14 cellular contexts compared by ENCODE assay signal in the genomic region with DNA sequence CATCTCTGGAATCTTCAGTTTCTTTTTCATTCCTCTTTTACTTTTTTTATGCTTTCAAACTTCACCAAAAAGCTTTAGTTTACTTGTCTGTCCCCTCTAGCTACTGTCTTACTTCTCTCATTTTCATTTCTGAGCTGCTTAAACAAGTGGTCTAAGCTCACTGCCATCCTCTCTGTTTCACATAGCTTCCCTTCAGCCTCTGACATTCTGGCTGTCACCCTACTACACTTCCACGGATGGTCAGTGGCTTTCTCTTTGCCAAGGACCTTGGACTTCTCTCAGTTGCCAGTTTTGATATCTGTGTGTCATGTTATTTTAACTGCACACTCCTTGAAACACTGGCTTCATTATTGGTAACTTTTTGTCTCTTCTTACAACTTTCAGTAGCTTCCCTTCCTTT.
DNase-seq lines count a peak whose midpoint lies in the region; ATAC-seq and TF ChIP-seq lines count a peak whose summit lies in the region.
"Had no signal": no experiment of that assay in that cellular context is flagged by ENCODE, and none has a peak within 500 bp of the region (broad histone marks: within the 10 kb centered on the region; RNA-seq: fewer than 3 reads in every experiment).

No MANE protein-coding gene starts in this region.

- H3K4me1 ChIP-seq in CD8-positive, alpha-beta T cell (ENCODE audit: insufficient read depth, low read length), result no peaks in the 10 kb centered on the region
- H3K4me1 ChIP-seq in mucosa of descending colon (ENCODE audit: low read depth) (peaks cover 7% of the 10 kb centered on the region), ovary (ENCODE audit: insufficient read depth) (no peaks in the 10 kb centered on the region)
- H3K4me1 ChIP-seq: testis had no signal

- no peaks in the 10 kb centered on the region for H3K27me3 Mint-ChIP-seq in CD8-positive, alpha-beta T cell (ENCODE audit: low read depth)
- H3K27me3 Mint-ChIP-seq in dendritic cell treated with granulocyte-macrophage colony-stimulating factor and Interleukin-4, amounts not matched to agents 40 ng/mL and 50 ng/mL, for 4 days, result no peaks in the 10 kb centered on the region
- H3K27me3 Mint-ChIP-seq: effector memory CD8-positive, alpha-beta T cell had no signal

- H3K36me3 Mint-ChIP-seq in CD8-positive, alpha-beta T cell, result peaks cover 5% of the 10 kb centered on the region
- no peaks in the 10 kb centered on the region for H3K36me3 Mint-ChIP-seq in dendritic cell treated with granulocyte-macrophage colony-stimulating factor and Interleukin-4, amounts not matched to agents 40 ng/mL and 50 ng/mL, for 4 days (ENCODE audit: low read depth)

- H3K27ac ChIP-seq in CD8-positive, alpha-beta T cell (ENCODE audit: low read depth, low read length), result no peak overlapping the region
- H3K27ac ChIP-seq in ovary, result no peak overlapping the region
- H3K27ac ChIP-seq: testis had no signal

- no peak for ATAC-seq in CD8-positive, alpha-beta T cell
- peak; percentile 47 for ATAC-seq in HG03175 (IDR thresholded peaks at IDR 0.05; ENCODE audit: unreplicated experiment)
- ATAC-seq in mucosa of descending colon, result peak; percentile 61
- ATAC-seq: effector memory CD8-positive, alpha-beta T cell; K562 had no signal

- TF ChIP-seq POLR2A in ovary (IDR thresholded peaks at IDR 0.05), result no peak

- CTCF ChIA-PET in CD8-positive, alpha-beta T cell (lab: Charles Lee), result no interaction called here

- no peaks in the 10 kb centered on the region for H3K27me3 ChIP-seq in CD8-positive, alpha-beta T cell (ENCODE audit: insufficient read depth, low read length)
- no peaks in the 10 kb centered on the region for H3K27me3 ChIP-seq in ovary
- H3K27me3 ChIP-seq: testis had no signal

- TF ChIP-seq EP300 in ovary (IDR thresholded peaks at IDR 0.05), result no peak

- peak overlapping the region; percentile 16 for H3K27ac Mint-ChIP-seq in CD8-positive, alpha-beta T cell
- peak overlapping the region; percentile 9 for H3K27ac Mint-ChIP-seq in dendritic cell treated with granulocyte-macrophage colony-stimulating factor and Interleukin-4, amounts not matched to agents 40 ng/mL and 50 ng/mL, for 4 days
- H3K27ac Mint-ChIP-seq: activated CD4-positive, alpha-beta T cell treated with anti-CD3 and anti-CD28 coated beads, Interleukin-2, amount 10 ng/mL, durations not matched to agents 7 days and 5 days had no signal

- POLR2A ChIA-PET in CD8-positive, alpha-beta T cell (lab: Charles Lee), result no interaction called here

- intact Hi-C loops in CD8-positive, alpha-beta T cell (cut with DNase I, micrococcal nuclease), result no loop called here
- intact Hi-C loops in dendritic cell treated with granulocyte-macrophage colony-stimulating factor and Interleukin-4, amounts not matched to agents 40 ng/mL and 50 ng/mL, for 4 days (cut with micrococcal nuclease), result no loop called here
- intact Hi-C loops in mucosa of descending colon (cut with DNase I, micrococcal nuclease) (no loop called here), ovary (cut with DNase I) (no loop called here), head of caudate nucleus (cut with DNase I) (no loop called here)

- H3K4me3 ChIP-seq in CD8-positive, alpha-beta T cell (ENCODE audit: low read depth, low read length), result no peak overlapping the region
- no peak overlapping the region for H3K4me3 ChIP-seq in mucosa of descending colon
- H3K4me3 ChIP-seq in ovary, result no peak overlapping the region
- H3K4me3 ChIP-seq: K562, testis had no signal

- H3K36me3 ChIP-seq in CD8-positive, alpha-beta T cell (ENCODE audit: insufficient read depth, low read length), result no peaks in the 10 kb centered on the region
- H3K36me3 ChIP-seq in mucosa of descending colon (ENCODE audit: low read depth) (no peaks in the 10 kb centered on the region), ovary (no peaks in the 10 kb centered on the region)

- TF ChIP-seq CTCF in CD8-positive, alpha-beta T cell (IDR thresholded peaks at IDR 0.05), result no peak
- no peak for TF ChIP-seq CTCF in mucosa of descending colon (IDR thresholded peaks at IDR 0.05)
- no peak for TF ChIP-seq CTCF in ovary (IDR thresholded peaks at IDR 0.05)
- no peak for TF ChIP-seq CTCF in GM13976 (IDR thresholded peaks at IDR 0.05; ENCODE audit: borderline replicate concordance, control extremely low read depth, extremely low read depth, insufficient read depth, missing control alignments)

- H3K4me3 Mint-ChIP-seq in CD8-positive, alpha-beta T cell, result no peak overlapping the region
- H3K4me3 Mint-ChIP-seq in dendritic cell treated with granulocyte-macrophage colony-stimulating factor and Interleukin-4, amounts not matched to agents 40 ng/mL and 50 ng/mL, for 4 days, result no peak overlapping the region
- H3K4me3 Mint-ChIP-seq: activated CD4-positive, alpha-beta T cell treated with anti-CD3 and anti-CD28 coated beads, Interleukin-2, amount 10 ng/mL, durations not matched to agents 7 days and 5 days; effector memory CD8-positive, alpha-beta T cell had no signal

- H3K4me1 Mint-ChIP-seq in CD8-positive, alpha-beta T cell (ENCODE audit: low read depth), result peaks cover 12% of the 10 kb centered on the region
- peaks cover 10% of the 10 kb centered on the region for H3K4me1 Mint-ChIP-seq in dendritic cell treated with granulocyte-macrophage colony-stimulating factor and Interleukin-4, amounts not matched to agents 40 ng/mL and 50 ng/mL, for 4 days (ENCODE audit: low read depth)

- WGBS in ovary, 3 donors, result 6 to 21% (median 7%) methylated on average over 1 of the region's 1 CpG

- no peaks in the 10 kb centered on the region for H3K9me3 Mint-ChIP-seq in CD8-positive, alpha-beta T cell
- no peaks in the 10 kb centered on the region for H3K9me3 Mint-ChIP-seq in dendritic cell treated with granulocyte-macrophage colony-stimulating factor and Interleukin-4, amounts not matched to agents 40 ng/mL and 50 ng/mL, for 4 days
- H3K9me3 Mint-ChIP-seq: activated CD4-positive, alpha-beta T cell treated with anti-CD3 and anti-CD28 coated beads, Interleukin-2, amount 10 ng/mL, durations not matched to agents 7 days and 5 days; effector memory CD8-positive, alpha-beta T cell had no signal

- H3K9me3 ChIP-seq in CD8-positive, alpha-beta T cell (ENCODE audit: low read length), result no peaks in the 10 kb centered on the region
- H3K9me3 ChIP-seq in mucosa of descending colon (no peaks in the 10 kb centered on the region), ovary (no peaks in the 10 kb centered on the region)
- H3K9me3 ChIP-seq: testis had no signal

- no peak for DNase-seq in CD8-positive, alpha-beta T cell
- DNase-seq in mucosa of descending colon, result no peak
- no peak for DNase-seq in ovary
- DNase-seq in head of caudate nucleus, result no peak
- no peak for DNase-seq in GM13976 (ENCODE audit: low spot score)
- no peak for DNase-seq in NCI-H345 treated with DMSO at 0.1 percent for 48 hours (lab: John Stamatoyannopoulos, UW; ENCODE audit: unreplicated experiment)
- DNase-seq: activated CD4-positive, alpha-beta T cell treated with anti-CD3 and anti-CD28 coated beads, Interleukin-2, amount 10 ng/mL, durations not matched to agents 7 days and 5 days; effector memory CD8-positive, alpha-beta T cell; NCI-H146; NCI-H526; testis had no signal

- in situ Hi-C loops in GM13976 (cut with MboI; ENCODE audit: low sequenced_read_pairs, unreplicated experiment), result loop anchor here (25.0 kb wide), 1 partner anchor 288 kb away; no protein-coding TSS in a partner anchor
